In genomic region chr2:64653174-64654062, GRCh38 we compare ENCODE assay signal across 8 cellular contexts. TPM values are rescaled to one million over a fixed set of nuclear protein-coding genes. Genes with fewer than 3 reads are reported as not detected.
DNase-seq lines count a peak whose midpoint lies in the region; ATAC-seq and TF ChIP-seq lines count a peak whose summit lies in the region.

SERTAD2 (minus strand) TSS chr2:64653913; CDS start chr2:64636871, 17,042 bp downstream.

- no peaks in the 10 kb centered on the region for H3K27me3 ChIP-seq in BLaER1
- no peaks in the 10 kb centered on the region for H3K27me3 ChIP-seq in duodenal mucosa (ENCODE audit: control insufficient read depth in 1 of 2, insufficient read depth in 2 of 2, low read length in 2 of 2)
- H3K27me3 ChIP-seq in lung (ENCODE audit: control insufficient read depth, insufficient read depth), result no peaks in the 10 kb centered on the region

- H3K9me3 ChIP-seq in BLaER1 (no peaks in the 10 kb centered on the region), duodenal mucosa (ENCODE audit: control insufficient read depth in 1 of 2, low read length in 2 of 2) (no peaks in the 10 kb centered on the region), lung (ENCODE audit: control insufficient read depth in 2 of 2, insufficient read depth in 1 of 2, low read length in 1 of 2) (no peaks in the 10 kb centered on the region)

- WGBS in lung, 2 donors, result 0% methylated on average over 55 to 106 of the region's 107 CpGs

- H3K27ac ChIP-seq in BLaER1, result peak within 1 kb of the TSS; percentile 94
- H3K27ac ChIP-seq in duodenal mucosa (ENCODE audit: low read depth, low read length), result peak within 1 kb of the TSS; percentile 99
- H3K27ac ChIP-seq in lung (ENCODE audit: low read depth in 1 of 2, low read length in 1 of 2), result peak within 1 kb of the TSS; percentile 98 to 100

- H3K9ac ChIP-seq in BLaER1 (peak within 1 kb of the TSS; percentile 90), duodenal mucosa (ENCODE audit: low read depth in 1 of 2, low read length in 2 of 2) (peak within 1 kb of the TSS; percentile 86 to 89)

- peak within 1 kb of the TSS; percentile 96 for H3K4me2 ChIP-seq in BLaER1

- DNase-seq in NCI-H82 (lab: John Stamatoyannopoulos, UW), result peak; percentile 92
- DNase-seq in activated CD4-positive, alpha-beta T cell treated with anti-CD3 and anti-CD28 coated beads, Interleukin-2, amount 50 U/mL, for 48 hours, result peak; percentile 72 to 76
- DNase-seq in lung (ENCODE audit: low spot score), result peak; percentile 86
- DNase-seq in stimulated activated CD4-positive, alpha-beta T cell treated with anti-CD3 and anti-CD28 coated beads, TNF-alpha, amount 100 ng/mL, for 4 hours (ENCODE audit: low read depth in 3 of 3), result peak; percentile 64 to 76 (median 76)

- H4K20me1 ChIP-seq in BLaER1, result peaks cover 46% of the 10 kb centered on the region

- H3K4me1 ChIP-seq in BLaER1 (peaks cover 65% of the 10 kb centered on the region), duodenal mucosa (ENCODE audit: control insufficient read depth in 1 of 2, insufficient read depth in 2 of 2, low read length in 2 of 2) (peaks cover 44 to 52% of the 10 kb centered on the region in 2 donors), lung (ENCODE audit: control insufficient read depth in 2 of 2, insufficient read depth in 2 of 2, low read length in 2 of 2) (peaks cover 0 to 2% of the 10 kb centered on the region in 2 donors)

- H3K36me3 ChIP-seq in BLaER1, result no peaks in the 10 kb centered on the region
- H3K36me3 ChIP-seq in duodenal mucosa (ENCODE audit: control insufficient read depth in 1 of 2, insufficient read depth in 2 of 2, low read length in 2 of 2), result no peaks in the 10 kb centered on the region
- H3K36me3 ChIP-seq in lung (ENCODE audit: control insufficient read depth in 2 of 2, insufficient read depth in 2 of 2, low read length in 2 of 2), result no peaks in the 10 kb centered on the region

- H3K4me3 ChIP-seq in BLaER1 (peak within 1 kb of the TSS; percentile 84), duodenal mucosa (ENCODE audit: low read depth in 1 of 2, low read length in 2 of 2) (peak within 1 kb of the TSS; percentile 83 to 97), lung (peak within 1 kb of the TSS; percentile 85)

- ATAC-seq in GM19351 (IDR thresholded peaks at IDR 0.05; ENCODE audit: unreplicated experiment) (peak; percentile 71), HG03520 (IDR thresholded peaks at IDR 0.05; ENCODE audit: unreplicated experiment) (peak; percentile 57), lung (ENCODE audit: insufficient read depth, low FRiP score) (peak; percentile 89)

- no peak for TF ChIP-seq CTCF in lung (IDR thresholded peaks at IDR 0.05; ENCODE audit: control extremely low read depth, extremely low read depth)

RNA-seq across cellular contexts. Expression of gene SERTAD2, which starts in this region (rescaled TPM):
- total RNA-seq in lung, result 10 to 100 TPM; 19.3 to 26.7 TPM
- polyA plus RNA-seq in lung, result 10 to 100 TPM in 1 of 2 donors, 1 to 10 TPM in 1; 7.9 to 11.6 TPM

Comparison
In these comparisons a context has a peak if more than half of its experiments do, and no peak if none do; other contexts are left out.
1. Peak in every context shown above with its lines: DNase-seq, ATAC-seq, H3K4me3 ChIP-seq and H3K27ac ChIP-seq.